8 cellular contexts compared by ENCODE assay signal in the genomic region with DNA sequence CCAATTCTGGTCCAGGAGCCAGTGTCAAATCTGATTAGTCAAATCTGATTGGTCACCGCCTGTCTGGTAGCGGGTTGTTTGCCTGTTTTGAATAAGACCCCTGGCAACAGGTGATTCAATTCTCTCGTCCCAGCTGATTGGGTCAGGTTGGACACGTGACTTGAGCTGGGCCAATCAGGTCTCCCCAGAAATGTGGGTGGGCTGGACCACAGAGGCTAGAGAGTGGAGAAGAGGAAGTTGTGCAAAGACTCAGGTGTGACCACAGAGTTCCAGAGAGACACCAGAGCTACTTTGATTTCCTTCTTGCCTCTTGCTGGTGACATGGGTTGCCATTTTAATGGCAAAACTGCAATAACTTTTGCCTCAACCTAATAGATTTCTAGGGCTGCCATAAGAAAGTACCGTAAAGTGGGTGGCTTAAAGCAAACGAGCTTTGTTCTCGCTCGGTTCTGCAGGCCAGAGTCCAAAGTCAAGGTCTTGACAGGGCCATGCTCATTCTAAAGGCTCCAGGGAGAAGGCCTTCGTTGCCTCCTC. TPM values are rescaled to one million over a fixed set of nuclear protein-coding genes. Genes with fewer than 3 reads are reported as not detected.
DNase-seq lines count a peak whose midpoint lies in the region; ATAC-seq, FAIRE-seq and TF ChIP-seq lines count a peak whose summit lies in the region.

No MANE protein-coding gene starts in this region.

- TF ChIP-seq RAD21 in SK-N-SH (IDR thresholded peaks at IDR 0.05; ENCODE audit: low read length) = no peak

- TF ChIP-seq CTCF in SK-N-SH (IDR thresholded peaks at IDR 0.05) (no peak), D721Med (IDR thresholded peaks at IDR 0.05; ENCODE audit: insufficient read depth, missing control alignments) (no peak)

- peaks cover 31% of the 10 kb centered on the region for H3K4me1 Mint-ChIP-seq in activated naive CD4-positive, alpha-beta T cell treated with anti-CD3 and anti-CD28 coated beads for 36 hours (ENCODE audit: low read depth)

- peaks cover 30% of the 10 kb centered on the region for H3K27me3 Mint-ChIP-seq in activated naive CD4-positive, alpha-beta T cell treated with anti-CD3 and anti-CD28 coated beads for 36 hours (ENCODE audit: low read depth)

- peaks cover 14% of the 10 kb centered on the region for H3K79me2 ChIP-seq in SK-N-SH (ENCODE audit: insufficient read depth)

- no peak overlapping the region for H3K4me3 ChIP-seq in SK-N-SH (ENCODE audit: low read depth in 2 of 2, low read length in 1 of 2)

- H3K4me2 ChIP-seq in SK-N-SH = no peak overlapping the region

- H3K27ac ChIP-seq in SK-N-SH (ENCODE audit: low read depth in 2 of 2, low read length in 1 of 2) = no peak overlapping the region

- peak; percentile 79 for ATAC-seq in GM19395 (IDR thresholded peaks at IDR 0.05; ENCODE audit: unreplicated experiment)
- peak; percentile 73 for ATAC-seq in HG03439 (IDR thresholded peaks at IDR 0.05; ENCODE audit: unreplicated experiment)

- H3K4me3 Mint-ChIP-seq in activated naive CD4-positive, alpha-beta T cell treated with anti-CD3 and anti-CD28 coated beads for 36 hours = no peak overlapping the region

- H3K36me3 ChIP-seq in SK-N-SH (replicated peaks in 1 of 2; ENCODE audit: control insufficient read depth in 1 of 2, insufficient read depth in 2 of 2, low read length in 1 of 2) = peaks cover 0 to 9% of the 10 kb centered on the region in 2 experiments

- no peak for TF ChIP-seq EP300 in SK-N-SH (IDR thresholded peaks at IDR 0.05; ENCODE audit: borderline replicate concordance in 1 of 2, low read depth in 1 of 2, low read length in 1 of 2)

- no peak overlapping the region for H2AFZ ChIP-seq in SK-N-SH (ENCODE audit: low read depth)

- no peaks in the 10 kb centered on the region for H3K9me3 ChIP-seq in SK-N-SH

- H4K20me1 ChIP-seq in SK-N-SH (ENCODE audit: insufficient read depth) = no peaks in the 10 kb centered on the region

- peaks cover 25% of the 10 kb centered on the region; the same call in 1 of the 2 replicates for H3K27me3 ChIP-seq in SK-N-SH (ENCODE audit: insufficient read depth)

- no peak overlapping the region for H3K9ac ChIP-seq in SK-N-SH

- FAIRE-seq in D721Med (lab: Jason Lieb, UNC) = no peak

- H3K36me3 Mint-ChIP-seq in activated naive CD4-positive, alpha-beta T cell treated with anti-CD3 and anti-CD28 coated beads for 36 hours (ENCODE audit: low read depth) = no peaks in the 10 kb centered on the region

- peaks cover 17% of the 10 kb centered on the region for H3F3A ChIP-seq in SK-N-SH (replicated peaks; ENCODE audit: insufficient read depth)

- intact Hi-C loops in activated naive CD4-positive, alpha-beta T cell treated with anti-CD3 and anti-CD28 coated beads for 36 hours (cut with micrococcal nuclease) = no loop called here

- CTCF ChIA-PET in SK-N-SH (lab: Yijun Ruan, JAX) = interaction anchor here (1.3 to 1.6 kb wide), 2 partner anchors 10 to 19 kb away, joined by 3 to 6 read pairs; no protein-coding TSS in a partner anchor
- CTCF ChIA-PET in activated naive CD4-positive, alpha-beta T cell treated with anti-CD3 and anti-CD28 coated beads for 36 hours (lab: Charles Lee) = interaction anchor here (0.5 kb wide), 1 partner anchor 43 kb away, joined by 3 read pairs; no protein-coding TSS in a partner anchor

- H3K9me2 ChIP-seq in SK-N-SH = no peaks in the 10 kb centered on the region

- DNase-seq in D341Med (ENCODE audit: low spot score) (peak; percentile 49), SK-N-SH (peak; percentile 88), islet precursor cell (peak; percentile 74), D721Med (ENCODE audit: insufficient read length, low spot score) (no peak)
- peak; percentile 76 for DNase-seq in activated naive CD4-positive, alpha-beta T cell treated with anti-CD3 and anti-CD28 coated beads for 36 hours
- peak; percentile 53 for DNase-seq in stimulated activated CD8-positive, alpha-beta memory T cell treated with anti-CD3 and anti-CD28 coated beads, Interleukin-7, amount 100 ng/mL, for 24 hours (ENCODE audit: low read depth)

- 50% methylated on average over 9 of the region's 9 CpGs for WGBS in SK-N-SH (ENCODE audit: low lambda C conversion rate)

- H3K27ac Mint-ChIP-seq in activated naive CD4-positive, alpha-beta T cell treated with anti-CD3 and anti-CD28 coated beads for 36 hours = no peak overlapping the region

- no peaks in the 10 kb centered on the region for H3K9me3 Mint-ChIP-seq in activated naive CD4-positive, alpha-beta T cell treated with anti-CD3 and anti-CD28 coated beads for 36 hours

- POLR2A ChIA-PET in SK-N-SH (lab: Yijun Ruan, JAX) = no interaction called here

- H3K4me1 ChIP-seq in SK-N-SH (ENCODE audit: control insufficient read depth in 1 of 2, insufficient read depth in 2 of 2, low read depth in 1 of 2, low read length in 1 of 2) = no peaks in the 10 kb centered on the region; a peak in 1 of 4 replicates

TF ChIP-seq in SK-N-SH, 30 proteins besides CTCF, POLR2A, EP300 and RAD21:
- TF ChIP-seq, protein P1, sequence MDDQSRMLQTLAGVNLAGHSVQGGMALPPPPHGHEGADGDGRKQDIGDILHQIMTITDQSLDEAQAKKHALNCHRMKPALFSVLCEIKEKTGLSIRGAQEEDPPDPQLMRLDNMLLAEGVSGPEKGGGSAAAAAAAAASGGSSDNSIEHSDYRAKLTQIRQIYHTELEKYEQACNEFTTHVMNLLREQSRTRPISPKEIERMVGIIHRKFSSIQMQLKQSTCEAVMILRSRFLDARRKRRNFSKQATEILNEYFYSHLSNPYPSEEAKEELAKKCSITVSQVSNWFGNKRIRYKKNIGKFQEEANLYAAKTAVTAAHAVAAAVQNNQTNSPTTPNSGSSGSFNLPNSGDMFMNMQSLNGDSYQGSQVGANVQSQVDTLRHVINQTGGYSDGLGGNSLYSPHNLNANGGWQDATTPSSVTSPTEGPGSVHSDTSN (IDR thresholded peaks at IDR 0.05) = peak; percentile 15; the same call in 1 of the 2 replicates
- TF ChIP-seq ELF1 (IDR thresholded peaks at IDR 0.05) (no peak), RFX5 (IDR thresholded peaks at IDR 0.05; ENCODE audit: low read length) (peak; percentile 100), TEAD4 (IDR thresholded peaks at IDR 0.05; ENCODE audit: borderline replicate concordance, insufficient read depth) (no peak), MXI1 (IDR thresholded peaks at IDR 0.05; ENCODE audit: low read depth, low read length) (no peak), YY1 (IDR thresholded peaks at IDR 0.05; ENCODE audit: low read depth) (no peak)
- TF ChIP-seq, protein P2, sequence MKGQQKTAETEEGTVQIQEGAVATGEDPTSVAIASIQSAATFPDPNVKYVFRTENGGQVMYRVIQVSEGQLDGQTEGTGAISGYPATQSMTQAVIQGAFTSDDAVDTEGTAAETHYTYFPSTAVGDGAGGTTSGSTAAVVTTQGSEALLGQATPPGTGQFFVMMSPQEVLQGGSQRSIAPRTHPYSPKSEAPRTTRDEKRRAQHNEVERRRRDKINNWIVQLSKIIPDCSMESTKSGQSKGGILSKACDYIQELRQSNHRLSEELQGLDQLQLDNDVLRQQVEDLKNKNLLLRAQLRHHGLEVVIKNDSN (IDR thresholded peaks at IDR 0.05; ENCODE audit: borderline replicate concordance, low read depth) = peak; percentile 92
TF ChIP-seq in SK-N-SH: peak in this region for 3.

RNA-seq across cellular contexts. Expression of a gene that starts 5.4 kb away (rescaled TPM):
- 9.9 and 10.7 TPM in 2 replicates for polyA plus RNA-seq in SK-N-SH (2012; rRNA removed)
- polyA plus RNA-seq in SK-N-SH (2012; cell fraction: cytosol; rRNA removed) = 7.1 and 7.4 TPM in 2 replicates
- 6.4 and 7.8 TPM in 2 replicates for polyA plus RNA-seq in SK-N-SH (2012; cell fraction: nucleus; rRNA removed)
- total RNA-seq in activated naive CD4-positive, alpha-beta T cell treated with anti-CD3 and anti-CD28 coated beads for 36 hours = 1 to 10 TPM; 1.3 to 1.5 TPM

RNA-seq across cellular contexts. Expression of a gene that starts 34.1 kb away (rescaled TPM):
- 2.3 and 4.5 TPM in 2 replicates for polyA plus RNA-seq in SK-N-SH (2012; rRNA removed)
- 2.3 and 3.9 TPM in 2 replicates for polyA plus RNA-seq in SK-N-SH (2012; cell fraction: cytosol; rRNA removed)
- 2.4 and 3.2 TPM in 2 replicates for polyA plus RNA-seq in SK-N-SH (2012; cell fraction: nucleus; rRNA removed)
- 1 to 10 TPM; 6.4 to 7.0 TPM for total RNA-seq in activated naive CD4-positive, alpha-beta T cell treated with anti-CD3 and anti-CD28 coated beads for 36 hours

RNA-seq across cellular contexts. Expression of a gene that starts 54.6 kb away (rescaled TPM):
- 0.05 and 0.11 TPM in 2 replicates for polyA plus RNA-seq in SK-N-SH (2012; rRNA removed)
- 0.03 and 0.04 TPM in 2 replicates for polyA plus RNA-seq in SK-N-SH (2012; cell fraction: cytosol; rRNA removed)
- polyA plus RNA-seq in SK-N-SH (2012; cell fraction: nucleus; rRNA removed) = 0.08 and 0.12 TPM in 2 replicates
- total RNA-seq in activated naive CD4-positive, alpha-beta T cell treated with anti-CD3 and anti-CD28 coated beads for 36 hours = 10 to 100 TPM; 55.7 to 57.9 TPM

RNA-seq across cellular contexts. Expression of a gene that starts 54.7 kb away (rescaled TPM):
- 117 and 142 TPM in 2 replicates for polyA plus RNA-seq in SK-N-SH (2012; rRNA removed)
- polyA plus RNA-seq in SK-N-SH (2012; cell fraction: cytosol; rRNA removed) = 74.9 and 90.7 TPM in 2 replicates
- 59.8 and 68.2 TPM in 2 replicates for polyA plus RNA-seq in SK-N-SH (2012; cell fraction: nucleus; rRNA removed)
- total RNA-seq in activated naive CD4-positive, alpha-beta T cell treated with anti-CD3 and anti-CD28 coated beads for 36 hours = 1 to 10 TPM; 3.1 to 3.7 TPM
